2 cellular contexts compared by ENCODE assay signal in the genomic region with DNA sequence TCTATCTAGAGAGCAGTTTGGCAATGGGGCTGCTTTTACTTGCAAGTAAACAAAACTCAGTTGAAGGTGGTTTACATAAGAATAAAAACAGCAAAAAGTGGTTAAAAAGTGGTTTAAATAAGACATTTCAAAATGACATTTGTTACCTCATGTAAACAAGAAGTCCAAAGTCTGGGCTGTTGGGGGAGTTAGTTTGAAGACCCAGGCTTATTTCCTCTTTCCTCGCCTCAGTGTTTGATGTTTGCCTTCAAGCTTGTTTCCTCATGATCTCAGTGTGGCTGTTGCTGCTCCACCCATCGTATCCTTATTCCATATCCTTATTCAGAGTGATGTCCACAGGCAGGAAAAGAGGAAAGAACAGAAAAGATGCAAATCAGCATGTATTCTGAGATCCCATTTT.
A peak's percentile ranks its signal among the peaks of the same experiment; 100 is the strongest.
TF ChIP-seq lines count a peak whose summit lies in the region.

No MANE protein-coding gene starts in this region.

TF ChIP-seq in H1, 55 proteins besides CTCF, POLR2A, EP300 and RAD21:
- TF ChIP-seq SP4 (IDR thresholded peaks at IDR 0.05; ENCODE audit: low read length): no peak
- peak; percentile 87 for TF ChIP-seq KDM1A (IDR thresholded peaks at IDR 0.05; ENCODE audit: borderline replicate concordance, low read length)
- no peak for TF ChIP-seq SIX5 (IDR thresholded peaks at IDR 0.05; ENCODE audit: low read depth, low read length)
- no peak for TF ChIP-seq TEAD4 (IDR thresholded peaks at IDR 0.05; ENCODE audit: low read depth, low read length)
- TF ChIP-seq, protein P1, sequence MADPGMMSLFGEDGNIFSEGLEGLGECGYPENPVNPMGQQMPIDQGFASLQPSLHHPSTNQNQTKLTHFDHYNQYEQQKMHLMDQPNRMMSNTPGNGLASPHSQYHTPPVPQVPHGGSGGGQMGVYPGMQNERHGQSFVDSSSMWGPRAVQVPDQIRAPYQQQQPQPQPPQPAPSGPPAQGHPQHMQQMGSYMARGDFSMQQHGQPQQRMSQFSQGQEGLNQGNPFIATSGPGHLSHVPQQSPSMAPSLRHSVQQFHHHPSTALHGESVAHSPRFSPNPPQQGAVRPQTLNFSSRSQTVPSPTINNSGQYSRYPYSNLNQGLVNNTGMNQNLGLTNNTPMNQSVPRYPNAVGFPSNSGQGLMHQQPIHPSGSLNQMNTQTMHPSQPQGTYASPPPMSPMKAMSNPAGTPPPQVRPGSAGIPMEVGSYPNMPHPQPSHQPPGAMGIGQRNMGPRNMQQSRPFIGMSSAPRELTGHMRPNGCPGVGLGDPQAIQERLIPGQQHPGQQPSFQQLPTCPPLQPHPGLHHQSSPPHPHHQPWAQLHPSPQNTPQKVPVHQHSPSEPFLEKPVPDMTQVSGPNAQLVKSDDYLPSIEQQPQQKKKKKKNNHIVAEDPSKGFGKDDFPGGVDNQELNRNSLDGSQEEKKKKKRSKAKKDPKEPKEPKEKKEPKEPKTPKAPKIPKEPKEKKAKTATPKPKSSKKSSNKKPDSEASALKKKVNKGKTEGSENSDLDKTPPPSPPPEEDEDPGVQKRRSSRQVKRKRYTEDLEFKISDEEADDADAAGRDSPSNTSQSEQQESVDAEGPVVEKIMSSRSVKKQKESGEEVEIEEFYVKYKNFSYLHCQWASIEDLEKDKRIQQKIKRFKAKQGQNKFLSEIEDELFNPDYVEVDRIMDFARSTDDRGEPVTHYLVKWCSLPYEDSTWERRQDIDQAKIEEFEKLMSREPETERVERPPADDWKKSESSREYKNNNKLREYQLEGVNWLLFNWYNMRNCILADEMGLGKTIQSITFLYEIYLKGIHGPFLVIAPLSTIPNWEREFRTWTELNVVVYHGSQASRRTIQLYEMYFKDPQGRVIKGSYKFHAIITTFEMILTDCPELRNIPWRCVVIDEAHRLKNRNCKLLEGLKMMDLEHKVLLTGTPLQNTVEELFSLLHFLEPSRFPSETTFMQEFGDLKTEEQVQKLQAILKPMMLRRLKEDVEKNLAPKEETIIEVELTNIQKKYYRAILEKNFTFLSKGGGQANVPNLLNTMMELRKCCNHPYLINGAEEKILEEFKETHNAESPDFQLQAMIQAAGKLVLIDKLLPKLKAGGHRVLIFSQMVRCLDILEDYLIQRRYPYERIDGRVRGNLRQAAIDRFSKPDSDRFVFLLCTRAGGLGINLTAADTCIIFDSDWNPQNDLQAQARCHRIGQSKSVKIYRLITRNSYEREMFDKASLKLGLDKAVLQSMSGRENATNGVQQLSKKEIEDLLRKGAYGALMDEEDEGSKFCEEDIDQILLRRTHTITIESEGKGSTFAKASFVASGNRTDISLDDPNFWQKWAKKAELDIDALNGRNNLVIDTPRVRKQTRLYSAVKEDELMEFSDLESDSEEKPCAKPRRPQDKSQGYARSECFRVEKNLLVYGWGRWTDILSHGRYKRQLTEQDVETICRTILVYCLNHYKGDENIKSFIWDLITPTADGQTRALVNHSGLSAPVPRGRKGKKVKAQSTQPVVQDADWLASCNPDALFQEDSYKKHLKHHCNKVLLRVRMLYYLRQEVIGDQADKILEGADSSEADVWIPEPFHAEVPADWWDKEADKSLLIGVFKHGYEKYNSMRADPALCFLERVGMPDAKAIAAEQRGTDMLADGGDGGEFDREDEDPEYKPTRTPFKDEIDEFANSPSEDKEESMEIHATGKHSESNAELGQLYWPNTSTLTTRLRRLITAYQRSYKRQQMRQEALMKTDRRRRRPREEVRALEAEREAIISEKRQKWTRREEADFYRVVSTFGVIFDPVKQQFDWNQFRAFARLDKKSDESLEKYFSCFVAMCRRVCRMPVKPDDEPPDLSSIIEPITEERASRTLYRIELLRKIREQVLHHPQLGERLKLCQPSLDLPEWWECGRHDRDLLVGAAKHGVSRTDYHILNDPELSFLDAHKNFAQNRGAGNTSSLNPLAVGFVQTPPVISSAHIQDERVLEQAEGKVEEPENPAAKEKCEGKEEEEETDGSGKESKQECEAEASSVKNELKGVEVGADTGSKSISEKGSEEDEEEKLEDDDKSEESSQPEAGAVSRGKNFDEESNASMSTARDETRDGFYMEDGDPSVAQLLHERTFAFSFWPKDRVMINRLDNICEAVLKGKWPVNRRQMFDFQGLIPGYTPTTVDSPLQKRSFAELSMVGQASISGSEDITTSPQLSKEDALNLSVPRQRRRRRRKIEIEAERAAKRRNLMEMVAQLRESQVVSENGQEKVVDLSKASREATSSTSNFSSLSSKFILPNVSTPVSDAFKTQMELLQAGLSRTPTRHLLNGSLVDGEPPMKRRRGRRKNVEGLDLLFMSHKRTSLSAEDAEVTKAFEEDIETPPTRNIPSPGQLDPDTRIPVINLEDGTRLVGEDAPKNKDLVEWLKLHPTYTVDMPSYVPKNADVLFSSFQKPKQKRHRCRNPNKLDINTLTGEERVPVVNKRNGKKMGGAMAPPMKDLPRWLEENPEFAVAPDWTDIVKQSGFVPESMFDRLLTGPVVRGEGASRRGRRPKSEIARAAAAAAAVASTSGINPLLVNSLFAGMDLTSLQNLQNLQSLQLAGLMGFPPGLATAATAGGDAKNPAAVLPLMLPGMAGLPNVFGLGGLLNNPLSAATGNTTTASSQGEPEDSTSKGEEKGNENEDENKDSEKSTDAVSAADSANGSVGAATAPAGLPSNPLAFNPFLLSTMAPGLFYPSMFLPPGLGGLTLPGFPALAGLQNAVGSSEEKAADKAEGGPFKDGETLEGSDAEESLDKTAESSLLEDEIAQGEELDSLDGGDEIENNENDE (IDR thresholded peaks at IDR 0.05; ENCODE audit: insufficient replicate concordance, low read length): no peak
- TF ChIP-seq HDAC2 (IDR thresholded peaks at IDR 0.05; ENCODE audit: borderline replicate concordance in 1 of 2, low read depth in 2 of 2, low read length in 2 of 2): 0 out of 4 replicates have a peak, but pooled peaks of 1 of the 2 experiments have one; percentile 26
TF ChIP-seq in H1: peak in this region for 2.

TF ChIP-seq in HepG2, 621 proteins besides CTCF, POLR2A, EP300 and RAD21 (continues in another document):
- TF ChIP-seq ARID5B (CRISPR knock-in tag; IDR thresholded peaks at IDR 0.05) (peak; percentile 67), FOXK1 (CRISPR knock-in tag; IDR thresholded peaks at IDR 0.05; ENCODE audit: borderline replicate concordance, low read depth) (peak; percentile 27; the same call in 1 of the 2 replicates), ELF3 (CRISPR knock-in tag; IDR thresholded peaks at IDR 0.05) (peak; percentile 82), IRX3 (CRISPR knock-in tag; IDR thresholded peaks at IDR 0.05; ENCODE audit: borderline replicate concordance, low read depth) (no peak), ZGPAT (CRISPR knock-in tag; IDR thresholded peaks at IDR 0.05) (peak; percentile 22; the same call in 1 of the 2 replicates), GATAD2A (CRISPR knock-in tag; IDR thresholded peaks at IDR 0.05) (peak; percentile 72), BCL6 (CRISPR knock-in tag; IDR thresholded peaks at IDR 0.05) (0 out of 2 replicates have a peak, but pooled peaks have one; percentile 22), CREM (IDR thresholded peaks at IDR 0.05) (peak; percentile 35; the same call in 1 of the 2 replicates), CREM (CRISPR knock-in tag; IDR thresholded peaks at IDR 0.05) (no peak), HDAC2 (CRISPR knock-in tag; IDR thresholded peaks at IDR 0.05) (peak; percentile 56; the same call in 1 of the 2 replicates), MED8 (CRISPR knock-in tag; IDR thresholded peaks at IDR 0.05; ENCODE audit: insufficient replicate concordance) (no peak), FOXA1 (IDR thresholded peaks at IDR 0.05) (no peak), FOXA1 (CRISPR knock-in tag; IDR thresholded peaks at IDR 0.05) (peak; percentile 57), SATB2 (CRISPR knock-in tag; IDR thresholded peaks at IDR 0.05) (no peak), FOXA3 (CRISPR knock-in tag; IDR thresholded peaks at IDR 0.05) (peak; percentile 84), HNF4A (CRISPR knock-in tag; IDR thresholded peaks at IDR 0.05) (peak; percentile 74), RCOR2 (CRISPR knock-in tag; IDR thresholded peaks at IDR 0.05) (peak; percentile 63; the same call in 1 of the 2 replicates), MIER3 (CRISPR knock-in tag; IDR thresholded peaks at IDR 0.05; ENCODE audit: borderline replicate concordance) (no peak), GFI1 (CRISPR knock-in tag; IDR thresholded peaks at IDR 0.05; ENCODE audit: borderline replicate concordance) (0 out of 2 replicates have a peak, but pooled peaks have one; percentile 27), SOX6 (IDR thresholded peaks at IDR 0.05) (no peak), SOX6 (CRISPR knock-in tag; IDR thresholded peaks at IDR 0.05) (peak; percentile 27; the same call in 1 of the 2 replicates), ZMYM4 (CRISPR knock-in tag; IDR thresholded peaks at IDR 0.05) (0 out of 2 replicates have a peak, but pooled peaks have one; percentile 19), CBX1 (IDR thresholded peaks at IDR 0.05; ENCODE audit: low read depth) (no peak), SYNCRIP (IDR thresholded peaks at IDR 0.05; ENCODE audit: insufficient read depth, low read depth, low read length) (no peak), NCOA2 (CRISPR knock-in tag; IDR thresholded peaks at IDR 0.05) (peak; percentile 48; the same call in 1 of the 2 replicates)
- TF ChIP-seq, protein P2, sequence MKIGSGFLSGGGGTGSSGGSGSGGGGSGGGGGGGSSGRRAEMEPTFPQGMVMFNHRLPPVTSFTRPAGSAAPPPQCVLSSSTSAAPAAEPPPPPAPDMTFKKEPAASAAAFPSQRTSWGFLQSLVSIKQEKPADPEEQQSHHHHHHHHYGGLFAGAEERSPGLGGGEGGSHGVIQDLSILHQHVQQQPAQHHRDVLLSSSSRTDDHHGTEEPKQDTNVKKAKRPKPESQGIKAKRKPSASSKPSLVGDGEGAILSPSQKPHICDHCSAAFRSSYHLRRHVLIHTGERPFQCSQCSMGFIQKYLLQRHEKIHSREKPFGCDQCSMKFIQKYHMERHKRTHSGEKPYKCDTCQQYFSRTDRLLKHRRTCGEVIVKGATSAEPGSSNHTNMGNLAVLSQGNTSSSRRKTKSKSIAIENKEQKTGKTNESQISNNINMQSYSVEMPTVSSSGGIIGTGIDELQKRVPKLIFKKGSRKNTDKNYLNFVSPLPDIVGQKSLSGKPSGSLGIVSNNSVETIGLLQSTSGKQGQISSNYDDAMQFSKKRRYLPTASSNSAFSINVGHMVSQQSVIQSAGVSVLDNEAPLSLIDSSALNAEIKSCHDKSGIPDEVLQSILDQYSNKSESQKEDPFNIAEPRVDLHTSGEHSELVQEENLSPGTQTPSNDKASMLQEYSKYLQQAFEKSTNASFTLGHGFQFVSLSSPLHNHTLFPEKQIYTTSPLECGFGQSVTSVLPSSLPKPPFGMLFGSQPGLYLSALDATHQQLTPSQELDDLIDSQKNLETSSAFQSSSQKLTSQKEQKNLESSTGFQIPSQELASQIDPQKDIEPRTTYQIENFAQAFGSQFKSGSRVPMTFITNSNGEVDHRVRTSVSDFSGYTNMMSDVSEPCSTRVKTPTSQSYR (CRISPR knock-in tag; IDR thresholded peaks at IDR 0.05; ENCODE audit: borderline replicate concordance): peak; percentile 44; the same call in 1 of the 2 replicates
- TF ChIP-seq, protein P3, sequence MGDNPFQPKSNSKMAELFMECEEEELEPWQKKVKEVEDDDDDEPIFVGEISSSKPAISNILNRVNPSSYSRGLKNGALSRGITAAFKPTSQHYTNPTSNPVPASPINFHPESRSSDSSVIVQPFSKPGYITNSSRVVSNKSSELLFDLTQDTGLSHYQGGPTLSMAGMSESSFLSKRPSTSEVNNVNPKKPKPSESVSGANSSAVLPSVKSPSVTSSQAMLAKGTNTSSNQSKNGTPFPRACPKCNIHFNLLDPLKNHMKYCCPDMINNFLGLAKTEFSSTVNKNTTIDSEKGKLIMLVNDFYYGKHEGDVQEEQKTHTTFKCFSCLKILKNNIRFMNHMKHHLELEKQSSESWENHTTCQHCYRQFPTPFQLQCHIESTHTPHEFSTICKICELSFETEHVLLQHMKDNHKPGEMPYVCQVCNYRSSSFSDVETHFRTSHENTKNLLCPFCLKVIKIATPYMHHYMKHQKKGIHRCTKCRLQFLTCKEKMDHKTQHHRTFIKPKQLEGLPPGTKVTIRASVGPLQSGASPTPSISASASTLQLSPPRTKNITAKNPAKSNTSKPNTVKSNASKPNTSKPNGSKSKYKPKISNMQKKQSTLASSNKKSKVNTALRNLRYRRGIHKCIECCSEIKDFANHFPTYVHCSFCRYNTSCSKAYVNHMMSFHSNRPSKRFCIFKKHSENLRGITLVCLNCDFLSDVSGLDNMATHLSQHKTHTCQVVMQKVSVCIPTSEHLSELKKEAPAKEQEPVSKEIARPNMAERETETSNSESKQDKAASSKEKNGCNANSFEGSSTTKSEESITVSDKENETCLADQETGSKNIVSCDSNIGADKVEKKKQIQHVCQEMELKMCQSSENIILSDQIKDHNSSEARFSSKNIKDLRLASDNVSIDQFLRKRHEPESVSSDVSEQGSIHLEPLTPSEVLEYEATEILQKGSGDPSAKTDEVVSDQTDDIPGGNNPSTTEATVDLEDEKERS (CRISPR knock-in tag; IDR thresholded peaks at IDR 0.05): peak; percentile 95
